Comparison of ENCODE assay signal across 20 cellular contexts in genomic region chr13:47226516-47226915, GRCh38.
"Had no signal": no experiment of that assay in that cellular context is flagged by ENCODE, and none has a peak within 500 bp of the region (broad histone marks: within the 10 kb centered on the region; RNA-seq: fewer than 3 reads in every experiment).

No MANE protein-coding gene starts in this region.

- H3K27me3 ChIP-seq: adrenal gland, hepatocyte, tibial artery had no signal

- H2AFZ ChIP-seq: hepatocyte had no signal

- H3K36me3 ChIP-seq: adrenal gland, left ventricle myocardium inferior, tibial artery had no signal

- H3K27ac ChIP-seq: adrenal gland, hepatocyte, left ventricle myocardium inferior, tibial artery had no signal

- H3K79me2 ChIP-seq: hepatocyte had no signal

- DNase-seq: activated CD4-positive, alpha-beta T cell treated with anti-CD3 and anti-CD28 coated beads for 1 hour; activated CD4-positive, alpha-beta T cell treated with anti-CD3 and anti-CD28 coated beads, Interleukin-2, amount 50 U/mL, for 1 hour; activated CD8-positive, alpha-beta memory T cell treated with anti-CD3 and anti-CD28 coated beads for 24 hours; activated CD8-positive, alpha-beta memory T cell treated with anti-CD3 and anti-CD28 coated beads, Interleukin-2, amount 50 U/mL, for 4 hours; activated naive CD4-positive, alpha-beta T cell; activated T-cell treated with anti-CD3 and anti-CD28 coated beads, Interleukin-2, amount 50 U/mL, for 4 hours; adrenal gland; effector CD4-positive, alpha-beta T cell; erythroblast; glutamatergic neuron; immature natural killer cell; kidney glomerular epithelial cell; left ventricle myocardium inferior; midbrain; natural killer cell; small intestine; stimulated activated CD4-positive, alpha-beta T cell treated with anti-CD3 and anti-CD28 coated beads, Interleukin-2, amount 100 ng/mL, for 24 hours; stimulated activated naive CD8-positive, alpha-beta T cell treated with anti-CD3 and anti-CD28 coated beads, Interleukin-15, amount 100 ng/mL, for 72 hours; tibial artery had no signal

- H3K4me3 ChIP-seq: adrenal gland, hepatocyte, left ventricle myocardium inferior, tibial artery had no signal

- H3K4me1 ChIP-seq: adrenal gland, left ventricle myocardium inferior had no signal

- H3K4me2 ChIP-seq: hepatocyte had no signal
